In genomic region chr13:30116379-30116778, GRCh38 we compare ENCODE assay signal across 21 cellular contexts.
A peak's percentile ranks its signal among the peaks of the same experiment; 100 is the strongest.
DNase-seq lines count a peak whose midpoint lies in the region; ATAC-seq and TF ChIP-seq lines count a peak whose summit lies in the region.
"Had no signal": no experiment of that assay in that cellular context is flagged by ENCODE, and none has a peak within 500 bp of the region (broad histone marks: within the 10 kb centered on the region; RNA-seq: fewer than 3 reads in every experiment).

No MANE protein-coding gene starts in this region.

- 60 to 61% methylated on average over 6 of the region's 6 CpGs for WGBS in tibial nerve, 2 donors

- DNase-seq in NCI-H82 (lab: John Stamatoyannopoulos, UW): peak; percentile 66
- no peak for DNase-seq in NCI-H82 treated with DMSO at 0.1 percent for 48 hours (lab: John Stamatoyannopoulos, UW; ENCODE audit: unreplicated experiment)
- DNase-seq in NCI-H69 (lab: John Stamatoyannopoulos, UW): peak; percentile 79
- peak; percentile 59 for DNase-seq in mesenteric fat pad (ENCODE audit: low spot score)
- no peak for DNase-seq in type B pancreatic cell (ENCODE audit: extremely low spot score, unreplicated experiment)
- DNase-seq in NCI-H2107 treated with DMSO at 0.1 percent for 48 hours (lab: John Stamatoyannopoulos, UW; ENCODE audit: unreplicated experiment): no peak
- no peak for DNase-seq in tibial nerve (ENCODE audit: low spot score in 2 of 2)
- DNase-seq: 8988T; Calu3; CD8-positive, alpha-beta memory T cell; EL; H7; Kasumi-1; NCI-H1694; NCI-H2081 treated with DMSO at 0.1 percent for 48 hours; NCI-H2227 treated with DMSO at 0.1 percent for 48 hours; NCI-H510A; OCI-M1; Right ventricle myocardium superior had no signal

- no peak overlapping the region for H3K27ac ChIP-seq in tibial nerve
- H3K27ac ChIP-seq: C4-2B had no signal

- no peak for TF ChIP-seq EP300 in tibial nerve (IDR thresholded peaks at IDR 0.05)

- H3K9me3 ChIP-seq in tibial nerve: no peaks in the 10 kb centered on the region

- H3K4me1 Mint-ChIP-seq in type B pancreatic cell (ENCODE audit: unreplicated experiment): peaks cover 63% of the 10 kb centered on the region

- H3K27ac Mint-ChIP-seq in type B pancreatic cell: no peak overlapping the region

- H3K27me3 ChIP-seq in tibial nerve: peaks cover 0 to 3% of the 10 kb centered on the region in 2 donors

- no peak for TF ChIP-seq POLR2A in tibial nerve (IDR thresholded peaks at IDR 0.05)

- no peaks in the 10 kb centered on the region for H3K36me3 ChIP-seq in tibial nerve

- peak overlapping the region; percentile 18 for H3K4me3 Mint-ChIP-seq in type B pancreatic cell

- H3K27me3 Mint-ChIP-seq in type B pancreatic cell: peaks cover 14% of the 10 kb centered on the region

- H3K4me1 ChIP-seq in tibial nerve: peaks cover 0 to 36% (median 19%) of the 10 kb centered on the region in 4 donors

- H3K4me3 ChIP-seq in tibial nerve: no peak overlapping the region

- ATAC-seq in GM19397 (IDR thresholded peaks at IDR 0.05; ENCODE audit: unreplicated experiment): no peak

- H3K36me3 Mint-ChIP-seq in type B pancreatic cell: no peaks in the 10 kb centered on the region

- H3K9me3 Mint-ChIP-seq in type B pancreatic cell: no peaks in the 10 kb centered on the region
- H3K9me3 Mint-ChIP-seq: CD8-positive, alpha-beta memory T cell had no signal

- TF ChIP-seq CTCF in type B pancreatic cell (conservative IDR thresholded peaks at IDR 0.05) (no peak), tibial nerve (IDR thresholded peaks at IDR 0.05) (no peak)

Comparison
In these comparisons a context has a peak if more than half of its experiments do, and no peak if none do; other contexts are left out.
1. DNase-seq: peak in NCI-H82 (single experiment), NCI-H69 (single experiment) and mesenteric fat pad (single experiment); none in NCI-H82 treated with DMSO at 0.1 percent for 48 hours (single experiment), type B pancreatic cell (single experiment), NCI-H2107 treated with DMSO at 0.1 percent for 48 hours (single experiment) and tibial nerve (0 of 2).